ENCODE assay signal across 1 cellular context in the genomic region with DNA sequence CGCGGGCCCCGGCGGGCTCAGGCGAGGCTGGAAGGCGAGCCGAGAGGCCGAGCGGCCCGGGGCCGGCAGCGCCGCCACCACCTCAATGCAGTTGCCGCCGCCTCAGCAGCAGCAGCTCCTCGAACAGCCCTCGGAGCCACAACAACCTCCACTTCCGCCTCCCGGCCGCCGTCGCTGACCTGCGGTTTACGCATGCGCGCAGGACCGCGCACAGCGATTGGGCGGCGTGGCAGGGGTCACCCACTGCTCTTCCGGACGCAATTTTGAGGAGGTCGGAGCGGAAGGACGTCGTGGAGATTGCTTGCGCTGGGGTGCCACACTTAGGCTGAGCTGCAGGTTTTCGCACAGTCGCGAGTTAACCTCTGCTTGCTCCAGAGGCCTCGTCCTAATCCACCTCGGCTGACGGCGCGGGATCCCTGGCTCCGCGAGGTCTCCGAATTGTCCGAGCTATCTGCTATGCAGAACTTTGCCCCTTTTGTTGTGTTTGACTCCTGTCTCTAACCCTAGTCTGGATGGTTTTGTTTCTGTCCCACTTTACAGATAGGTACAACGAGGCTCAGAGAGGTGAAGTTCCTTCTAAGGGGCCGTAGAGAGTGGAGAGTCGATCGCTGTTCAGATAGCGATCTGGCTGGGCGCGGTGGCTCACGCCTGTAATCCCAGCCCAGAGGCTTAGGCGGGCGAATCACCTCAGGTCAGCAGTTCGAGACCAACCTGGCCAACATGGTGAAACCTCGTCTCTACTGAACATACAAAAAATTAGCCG.
A peak's percentile ranks its signal among the peaks of the same experiment; 100 is the strongest.
TF ChIP-seq lines count a peak whose summit lies in the region.

A gene (plus strand): TSS at position 243 of the 763 bp plus-strand sequence. CDS start 6,657 bp downstream, outside the sequence.
A gene with protein sequence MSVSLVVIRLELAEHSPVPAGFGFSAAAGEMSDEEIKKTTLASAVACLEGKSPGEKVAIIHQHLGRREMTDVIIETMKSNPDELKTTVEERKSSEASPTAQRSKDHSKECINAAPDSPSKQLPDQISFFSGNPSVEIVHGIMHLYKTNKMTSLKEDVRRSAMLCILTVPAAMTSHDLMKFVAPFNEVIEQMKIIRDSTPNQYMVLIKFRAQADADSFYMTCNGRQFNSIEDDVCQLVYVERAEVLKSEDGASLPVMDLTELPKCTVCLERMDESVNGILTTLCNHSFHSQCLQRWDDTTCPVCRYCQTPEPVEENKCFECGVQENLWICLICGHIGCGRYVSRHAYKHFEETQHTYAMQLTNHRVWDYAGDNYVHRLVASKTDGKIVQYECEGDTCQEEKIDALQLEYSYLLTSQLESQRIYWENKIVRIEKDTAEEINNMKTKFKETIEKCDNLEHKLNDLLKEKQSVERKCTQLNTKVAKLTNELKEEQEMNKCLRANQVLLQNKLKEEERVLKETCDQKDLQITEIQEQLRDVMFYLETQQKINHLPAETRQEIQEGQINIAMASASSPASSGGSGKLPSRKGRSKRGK (minus strand): TSS at position 146 of the 763 bp plus-strand sequence. CDS start 164 bp downstream, outside the sequence.

TF ChIP-seq in HepG2, 621 proteins besides CTCF, POLR2A, EP300 and RAD21 (continued from another document and continues in another):
- TF ChIP-seq, protein P1, sequence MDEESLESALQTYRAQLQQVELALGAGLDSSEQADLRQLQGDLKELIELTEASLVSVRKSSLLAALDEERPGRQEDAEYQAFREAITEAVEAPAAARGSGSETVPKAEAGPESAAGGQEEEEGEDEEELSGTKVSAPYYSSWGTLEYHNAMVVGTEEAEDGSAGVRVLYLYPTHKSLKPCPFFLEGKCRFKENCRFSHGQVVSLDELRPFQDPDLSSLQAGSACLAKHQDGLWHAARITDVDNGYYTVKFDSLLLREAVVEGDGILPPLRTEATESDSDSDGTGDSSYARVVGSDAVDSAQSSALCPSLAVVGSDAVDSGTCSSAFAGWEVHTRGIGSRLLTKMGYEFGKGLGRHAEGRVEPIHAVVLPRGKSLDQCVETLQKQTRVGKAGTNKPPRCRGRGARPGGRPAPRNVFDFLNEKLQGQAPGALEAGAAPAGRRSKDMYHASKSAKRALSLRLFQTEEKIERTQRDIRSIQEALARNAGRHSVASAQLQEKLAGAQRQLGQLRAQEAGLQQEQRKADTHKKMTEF (CRISPR knock-in tag; IDR thresholded peaks at IDR 0.05), result peak; percentile 78; the same call in 1 of the 2 replicates
- TF ChIP-seq, protein P2, sequence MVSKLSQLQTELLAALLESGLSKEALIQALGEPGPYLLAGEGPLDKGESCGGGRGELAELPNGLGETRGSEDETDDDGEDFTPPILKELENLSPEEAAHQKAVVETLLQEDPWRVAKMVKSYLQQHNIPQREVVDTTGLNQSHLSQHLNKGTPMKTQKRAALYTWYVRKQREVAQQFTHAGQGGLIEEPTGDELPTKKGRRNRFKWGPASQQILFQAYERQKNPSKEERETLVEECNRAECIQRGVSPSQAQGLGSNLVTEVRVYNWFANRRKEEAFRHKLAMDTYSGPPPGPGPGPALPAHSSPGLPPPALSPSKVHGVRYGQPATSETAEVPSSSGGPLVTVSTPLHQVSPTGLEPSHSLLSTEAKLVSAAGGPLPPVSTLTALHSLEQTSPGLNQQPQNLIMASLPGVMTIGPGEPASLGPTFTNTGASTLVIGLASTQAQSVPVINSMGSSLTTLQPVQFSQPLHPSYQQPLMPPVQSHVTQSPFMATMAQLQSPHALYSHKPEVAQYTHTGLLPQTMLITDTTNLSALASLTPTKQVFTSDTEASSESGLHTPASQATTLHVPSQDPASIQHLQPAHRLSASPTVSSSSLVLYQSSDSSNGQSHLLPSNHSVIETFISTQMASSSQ (IDR thresholded peaks at IDR 0.05; ENCODE audit: low read depth), result no peak
- TF ChIP-seq, protein P2 (CRISPR knock-in tag; IDR thresholded peaks at IDR 0.05; ENCODE audit: borderline replicate concordance), result peak; percentile 8
- no peak for TF ChIP-seq ESRRA (CRISPR knock-in tag; IDR thresholded peaks at IDR 0.05; ENCODE audit: low read depth)
- TF ChIP-seq GFI1 (CRISPR knock-in tag; IDR thresholded peaks at IDR 0.05; ENCODE audit: borderline replicate concordance), result no peak
- TF ChIP-seq ZNF460 (CRISPR knock-in tag; IDR thresholded peaks at IDR 0.05; ENCODE audit: borderline replicate concordance), result no peak
- TF ChIP-seq, protein P3, sequence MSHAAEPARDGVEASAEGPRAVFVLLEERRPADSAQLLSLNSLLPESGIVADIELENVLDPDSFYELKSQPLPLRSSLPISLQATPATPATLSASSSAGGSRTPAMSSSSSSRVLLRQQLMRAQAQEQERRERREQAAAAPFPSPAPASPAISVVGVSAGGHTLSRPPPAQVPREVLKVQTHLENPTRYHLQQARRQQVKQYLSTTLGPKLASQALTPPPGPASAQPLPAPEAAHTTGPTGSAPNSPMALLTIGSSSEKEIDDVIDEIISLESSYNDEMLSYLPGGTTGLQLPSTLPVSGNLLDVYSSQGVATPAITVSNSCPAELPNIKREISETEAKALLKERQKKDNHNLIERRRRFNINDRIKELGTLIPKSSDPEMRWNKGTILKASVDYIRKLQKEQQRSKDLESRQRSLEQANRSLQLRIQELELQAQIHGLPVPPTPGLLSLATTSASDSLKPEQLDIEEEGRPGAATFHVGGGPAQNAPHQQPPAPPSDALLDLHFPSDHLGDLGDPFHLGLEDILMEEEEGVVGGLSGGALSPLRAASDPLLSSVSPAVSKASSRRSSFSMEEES (CRISPR knock-in tag; IDR thresholded peaks at IDR 0.05), result no peak
- TF ChIP-seq MEF2D (CRISPR knock-in tag; IDR thresholded peaks at IDR 0.05), result no peak
- TF ChIP-seq ZNF781 (CRISPR knock-in tag; IDR thresholded peaks at IDR 0.05; ENCODE audit: borderline replicate concordance, not compliant biosample characterization), result no peak
- no peak for TF ChIP-seq SMAD9 (CRISPR knock-in tag; IDR thresholded peaks at IDR 0.05)
- TF ChIP-seq ELF3 (CRISPR knock-in tag; IDR thresholded peaks at IDR 0.05), result peak; percentile 92
- TF ChIP-seq PRMT3 (CRISPR knock-in tag; IDR thresholded peaks at IDR 0.05; ENCODE audit: borderline replicate concordance, low read depth), result no peak
- TF ChIP-seq, protein P4, sequence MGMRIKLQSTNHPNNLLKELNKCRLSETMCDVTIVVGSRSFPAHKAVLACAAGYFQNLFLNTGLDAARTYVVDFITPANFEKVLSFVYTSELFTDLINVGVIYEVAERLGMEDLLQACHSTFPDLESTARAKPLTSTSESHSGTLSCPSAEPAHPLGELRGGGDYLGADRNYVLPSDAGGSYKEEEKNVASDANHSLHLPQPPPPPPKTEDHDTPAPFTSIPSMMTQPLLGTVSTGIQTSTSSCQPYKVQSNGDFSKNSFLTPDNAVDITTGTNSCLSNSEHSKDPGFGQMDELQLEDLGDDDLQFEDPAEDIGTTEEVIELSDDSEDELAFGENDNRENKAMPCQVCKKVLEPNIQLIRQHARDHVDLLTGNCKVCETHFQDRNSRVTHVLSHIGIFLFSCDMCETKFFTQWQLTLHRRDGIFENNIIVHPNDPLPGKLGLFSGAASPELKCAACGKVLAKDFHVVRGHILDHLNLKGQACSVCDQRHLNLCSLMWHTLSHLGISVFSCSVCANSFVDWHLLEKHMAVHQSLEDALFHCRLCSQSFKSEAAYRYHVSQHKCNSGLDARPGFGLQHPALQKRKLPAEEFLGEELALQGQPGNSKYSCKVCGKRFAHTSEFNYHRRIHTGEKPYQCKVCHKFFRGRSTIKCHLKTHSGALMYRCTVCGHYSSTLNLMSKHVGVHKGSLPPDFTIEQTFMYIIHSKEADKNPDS (CRISPR knock-in tag; IDR thresholded peaks at IDR 0.05), result peak; percentile 69; the same call in 1 of the 2 replicates
- TF ChIP-seq, protein P5, sequence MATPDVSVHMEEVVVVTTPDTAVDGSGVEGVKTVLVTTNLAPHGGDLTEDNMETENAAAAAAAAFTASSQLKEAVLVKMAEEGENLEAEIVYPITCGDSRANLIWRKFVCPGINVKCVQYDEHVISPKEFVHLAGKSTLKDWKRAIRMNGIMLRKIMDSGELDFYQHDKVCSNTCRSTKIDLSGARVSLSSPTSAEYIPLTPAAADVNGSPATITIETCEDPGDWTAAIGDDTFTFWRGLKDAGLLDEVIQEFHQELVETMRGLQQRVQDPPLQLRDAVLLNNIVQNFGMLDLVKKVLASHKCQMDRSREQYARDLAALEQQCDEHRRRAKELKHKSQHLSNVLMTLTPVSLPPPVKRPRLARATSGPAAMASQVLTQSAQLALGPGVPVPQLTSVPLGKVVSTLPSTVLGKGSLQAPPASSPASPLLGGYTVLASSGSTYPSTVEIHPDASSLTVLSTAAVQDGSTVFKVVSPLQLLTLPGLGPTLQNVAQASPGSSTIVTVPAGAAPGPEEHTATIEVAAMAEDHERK (CRISPR knock-in tag; IDR thresholded peaks at IDR 0.05; ENCODE audit: low read depth), result peak; percentile 56
- no peak for TF ChIP-seq NR2F6 (IDR thresholded peaks at IDR 0.05)
- TF ChIP-seq NR2F6 (CRISPR knock-in tag; IDR thresholded peaks at IDR 0.05), result peak; percentile 76
- TF ChIP-seq, protein P6, sequence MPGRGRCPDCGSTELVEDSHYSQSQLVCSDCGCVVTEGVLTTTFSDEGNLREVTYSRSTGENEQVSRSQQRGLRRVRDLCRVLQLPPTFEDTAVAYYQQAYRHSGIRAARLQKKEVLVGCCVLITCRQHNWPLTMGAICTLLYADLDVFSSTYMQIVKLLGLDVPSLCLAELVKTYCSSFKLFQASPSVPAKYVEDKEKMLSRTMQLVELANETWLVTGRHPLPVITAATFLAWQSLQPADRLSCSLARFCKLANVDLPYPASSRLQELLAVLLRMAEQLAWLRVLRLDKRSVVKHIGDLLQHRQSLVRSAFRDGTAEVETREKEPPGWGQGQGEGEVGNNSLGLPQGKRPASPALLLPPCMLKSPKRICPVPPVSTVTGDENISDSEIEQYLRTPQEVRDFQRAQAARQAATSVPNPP (CRISPR knock-in tag; IDR thresholded peaks at IDR 0.05), result no peak
- no peak for TF ChIP-seq ZNF34 (CRISPR knock-in tag; IDR thresholded peaks at IDR 0.05; ENCODE audit: borderline replicate concordance)
- TF ChIP-seq, protein P7, sequence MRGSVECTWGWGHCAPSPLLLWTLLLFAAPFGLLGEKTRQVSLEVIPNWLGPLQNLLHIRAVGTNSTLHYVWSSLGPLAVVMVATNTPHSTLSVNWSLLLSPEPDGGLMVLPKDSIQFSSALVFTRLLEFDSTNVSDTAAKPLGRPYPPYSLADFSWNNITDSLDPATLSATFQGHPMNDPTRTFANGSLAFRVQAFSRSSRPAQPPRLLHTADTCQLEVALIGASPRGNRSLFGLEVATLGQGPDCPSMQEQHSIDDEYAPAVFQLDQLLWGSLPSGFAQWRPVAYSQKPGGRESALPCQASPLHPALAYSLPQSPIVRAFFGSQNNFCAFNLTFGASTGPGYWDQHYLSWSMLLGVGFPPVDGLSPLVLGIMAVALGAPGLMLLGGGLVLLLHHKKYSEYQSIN (CRISPR knock-in tag; IDR thresholded peaks at IDR 0.05; ENCODE audit: borderline replicate concordance), result no peak
- peak; percentile 35; the same call in 1 of the 2 replicates for TF ChIP-seq FOXO1 (CRISPR knock-in tag; IDR thresholded peaks at IDR 0.05)
- no peak for TF ChIP-seq ZNF17 (CRISPR knock-in tag; IDR thresholded peaks at IDR 0.05)
- no peak for TF ChIP-seq ZNF30 (CRISPR knock-in tag; IDR thresholded peaks at IDR 0.05)
- TF ChIP-seq NFIC (IDR thresholded peaks at IDR 0.05; ENCODE audit: low read length), result no peak
- no peak for TF ChIP-seq ONECUT2 (CRISPR knock-in tag; IDR thresholded peaks at IDR 0.05)
- no peak for TF ChIP-seq RAD51 (IDR thresholded peaks at IDR 0.05; ENCODE audit: borderline replicate concordance)
- no peak for TF ChIP-seq ZNF207 (IDR thresholded peaks at IDR 0.05; ENCODE audit: borderline replicate concordance)
- TF ChIP-seq HES4 (CRISPR knock-in tag; IDR thresholded peaks at IDR 0.05; ENCODE audit: borderline replicate concordance), result peak; percentile 79; the same call in 1 of the 2 replicates
- TF ChIP-seq ZNF230 (CRISPR knock-in tag; IDR thresholded peaks at IDR 0.05), result no peak
- TF ChIP-seq MED13 (CRISPR knock-in tag; IDR thresholded peaks at IDR 0.05), result no peak
- no peak for TF ChIP-seq ZNF296 (CRISPR knock-in tag; conservative IDR thresholded peaks at IDR 0.05)
- TF ChIP-seq IKZF4 (CRISPR knock-in tag; IDR thresholded peaks at IDR 0.05; ENCODE audit: borderline replicate concordance, low read depth, not compliant biosample characterization), result peak; percentile 32
- peak; percentile 84 for TF ChIP-seq ZSCAN31 (CRISPR knock-in tag; IDR thresholded peaks at IDR 0.05; ENCODE audit: low read depth)
- peak; percentile 83 for TF ChIP-seq GABPA (IDR thresholded peaks at IDR 0.05; ENCODE audit: low read depth, low read length)
- peak; percentile 93 for TF ChIP-seq GABPA (CRISPR knock-in tag; IDR thresholded peaks at IDR 0.05; ENCODE audit: low read depth)
- TF ChIP-seq ZNF382 (CRISPR knock-in tag; IDR thresholded peaks at IDR 0.05; ENCODE audit: borderline replicate concordance), result no peak
- no peak for TF ChIP-seq ZSCAN29 (CRISPR knock-in tag; conservative IDR thresholded peaks at IDR 0.05)
- TF ChIP-seq, protein P8, sequence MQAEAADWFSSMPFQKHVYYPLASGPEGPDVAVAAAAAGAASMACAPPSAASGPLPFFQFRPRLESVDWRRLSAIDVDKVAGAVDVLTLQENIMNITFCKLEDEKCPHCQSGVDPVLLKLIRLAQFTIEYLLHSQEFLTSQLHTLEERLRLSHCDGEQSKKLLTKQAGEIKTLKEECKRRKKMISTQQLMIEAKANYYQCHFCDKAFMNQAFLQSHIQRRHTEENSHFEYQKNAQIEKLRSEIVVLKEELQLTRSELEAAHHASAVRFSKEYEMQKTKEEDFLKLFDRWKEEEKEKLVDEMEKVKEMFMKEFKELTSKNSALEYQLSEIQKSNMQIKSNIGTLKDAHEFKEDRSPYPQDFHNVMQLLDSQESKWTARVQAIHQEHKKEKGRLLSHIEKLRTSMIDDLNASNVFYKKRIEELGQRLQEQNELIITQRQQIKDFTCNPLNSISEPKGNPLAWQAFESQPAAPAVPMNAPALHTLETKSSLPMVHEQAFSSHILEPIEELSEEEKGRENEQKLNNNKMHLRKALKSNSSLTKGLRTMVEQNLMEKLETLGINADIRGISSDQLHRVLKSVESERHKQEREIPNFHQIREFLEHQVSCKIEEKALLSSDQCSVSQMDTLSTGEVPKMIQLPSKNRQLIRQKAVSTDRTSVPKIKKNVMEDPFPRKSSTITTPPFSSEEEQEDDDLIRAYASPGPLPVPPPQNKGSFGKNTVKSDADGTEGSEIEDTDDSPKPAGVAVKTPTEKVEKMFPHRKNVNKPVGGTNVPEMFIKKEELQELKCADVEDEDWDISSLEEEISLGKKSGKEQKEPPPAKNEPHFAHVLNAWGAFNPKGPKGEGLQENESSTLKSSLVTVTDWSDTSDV (CRISPR knock-in tag; IDR thresholded peaks at IDR 0.05), result 0 out of 2 replicates have a peak, but pooled peaks have one; percentile 33
